ENCODE assay signal across 1 cellular context in the genomic region with DNA sequence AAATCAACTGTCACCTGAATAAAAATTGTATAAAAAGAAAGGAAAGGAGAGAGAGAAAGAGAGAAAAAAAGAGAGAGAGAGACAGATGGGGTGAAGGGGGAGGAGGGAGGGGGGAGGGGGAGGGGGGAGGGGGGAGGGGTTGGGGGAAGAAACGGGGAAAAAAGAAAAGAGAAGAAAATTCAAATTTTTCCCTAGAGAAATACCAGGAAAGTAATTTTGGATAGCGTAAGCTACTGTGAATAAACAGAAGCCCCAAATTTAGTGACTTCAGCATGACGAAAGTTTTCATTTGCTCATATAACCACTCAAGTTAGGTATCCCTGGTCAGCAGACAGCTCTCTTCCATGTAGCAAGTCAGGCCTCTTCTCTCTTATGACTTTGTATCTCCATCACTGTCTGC.
TF ChIP-seq lines count a peak whose summit lies in the region.

No MANE protein-coding gene starts in this region.

TF ChIP-seq in HepG2, 621 proteins besides CTCF, POLR2A, EP300 and RAD21 (continued from another document):
- TF ChIP-seq, protein P1, sequence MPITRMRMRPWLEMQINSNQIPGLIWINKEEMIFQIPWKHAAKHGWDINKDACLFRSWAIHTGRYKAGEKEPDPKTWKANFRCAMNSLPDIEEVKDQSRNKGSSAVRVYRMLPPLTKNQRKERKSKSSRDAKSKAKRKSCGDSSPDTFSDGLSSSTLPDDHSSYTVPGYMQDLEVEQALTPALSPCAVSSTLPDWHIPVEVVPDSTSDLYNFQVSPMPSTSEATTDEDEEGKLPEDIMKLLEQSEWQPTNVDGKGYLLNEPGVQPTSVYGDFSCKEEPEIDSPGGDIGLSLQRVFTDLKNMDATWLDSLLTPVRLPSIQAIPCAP (CRISPR knock-in tag; IDR thresholded peaks at IDR 0.05; ENCODE audit: low read depth), result no peak
